ENCODE assay signal across 9 cellular contexts in the genomic region with DNA sequence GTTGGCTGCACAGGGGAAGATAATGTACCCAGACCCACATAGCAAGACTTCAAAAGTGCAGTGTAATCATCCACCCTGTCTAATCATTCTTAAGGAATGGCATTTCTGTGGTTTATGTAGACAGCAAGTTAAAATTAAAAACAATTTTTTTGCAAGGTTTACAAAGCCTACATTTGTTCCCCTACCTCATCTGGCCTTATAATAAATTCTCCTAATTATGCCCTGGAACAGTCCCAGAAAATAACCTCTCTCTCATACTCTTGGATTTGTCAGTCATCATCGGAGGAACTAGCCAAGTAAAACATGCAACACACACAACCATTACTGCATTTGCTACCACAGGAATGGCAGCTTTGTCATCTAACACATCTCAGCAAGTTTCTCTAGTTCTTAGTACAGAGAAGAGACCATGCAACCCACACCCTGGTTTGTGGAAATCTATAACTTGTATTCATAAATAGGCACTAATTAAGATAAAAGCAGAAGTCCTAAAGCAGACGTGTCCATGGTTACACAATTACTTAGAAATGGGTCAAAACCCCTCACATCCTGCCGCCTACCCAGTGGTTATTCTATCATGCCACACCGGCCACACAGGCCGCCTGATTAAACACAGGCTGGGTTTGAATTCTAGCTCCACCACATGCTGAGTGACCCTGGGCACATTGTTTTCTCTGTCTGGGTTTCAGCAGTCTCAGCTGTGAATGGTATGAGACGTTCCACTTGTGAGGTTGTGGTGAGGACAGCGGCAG. TPM values are rescaled to one million over a fixed set of nuclear protein-coding genes. Genes with fewer than 3 reads are reported as not detected.
A peak's percentile ranks its signal among the peaks of the same experiment; 100 is the strongest.
DNase-seq lines count a peak whose midpoint lies in the region; ATAC-seq and TF ChIP-seq lines count a peak whose summit lies in the region.
"Had no signal": no experiment of that assay in that cellular context is flagged by ENCODE, and none has a peak within 500 bp of the region (broad histone marks: within the 10 kb centered on the region; RNA-seq: fewer than 3 reads in every experiment).

No MANE protein-coding gene starts in this region.

- H3K27me3 ChIP-seq in colonic mucosa = no peaks in the 10 kb centered on the region

- intact Hi-C loops in colonic mucosa (cut with DNase I) = loop anchor here (10.0 kb wide), 1 partner anchor 84 kb away; no protein-coding TSS in a partner anchor

- no peak overlapping the region for H3K27ac ChIP-seq in colonic mucosa

- H3K4me3 ChIP-seq in AG04449 (ENCODE audit: low read depth, low read length) (no peak overlapping the region), fibroblast of the aortic adventitia (ENCODE audit: low read depth, low read length) (no peak overlapping the region), colonic mucosa (no peak overlapping the region)

- H3K36me3 ChIP-seq in colonic mucosa = no peaks in the 10 kb centered on the region

- TF ChIP-seq CTCF in AG04449 (IDR thresholded peaks at IDR 0.05; ENCODE audit: insufficient read depth, low read length, missing control alignments) (no peak), fibroblast of the aortic adventitia (IDR thresholded peaks at IDR 0.05; ENCODE audit: insufficient read depth, low read length) (no peak), colonic mucosa (IDR thresholded peaks at IDR 0.05) (no peak)

- POLR2A ChIA-PET in AG04449 (lab: Yijun Ruan, JAX) = interaction anchor here (1.3 to 1.4 kb wide), 2 partner anchors 9 to 12 kb away, joined by 4 read pairs; no protein-coding TSS in a partner anchor

- CTCF ChIA-PET in AG04449 (lab: Yijun Ruan, JAX) = no interaction called here

- peak; percentile 87 for ATAC-seq in GM19463 (IDR thresholded peaks at IDR 0.05; ENCODE audit: unreplicated experiment)

- DNase-seq in AG04449 (ENCODE audit: low read depth, low spot score) (peak; percentile 98), NOMO-1 treated with DMSO at 0.1 percent for 48 hours (lab: John Stamatoyannopoulos, UW; ENCODE audit: unreplicated experiment) (peak; percentile 71), fibroblast of the aortic adventitia (ENCODE audit: low read depth) (peak; percentile 72), pons (ENCODE audit: low spot score) (no peak), NCI-H1436 (lab: John Stamatoyannopoulos, UW) (no peak), colonic mucosa (no peak), NCI-H128 (lab: John Stamatoyannopoulos, UW; ENCODE audit: unreplicated experiment) (no peak)
- DNase-seq: DMS 273 treated with DMSO at 0.1 percent for 48 hours had no signal

- no peak overlapping the region for H3K9ac ChIP-seq in colonic mucosa (ENCODE audit: low read depth in 2 of 2, low read length in 2 of 2)

- H3K9me3 ChIP-seq in colonic mucosa = no peaks in the 10 kb centered on the region

- H3K4me1 ChIP-seq in colonic mucosa = peaks cover 4% of the 10 kb centered on the region

RNA-seq across cellular contexts. Expression of gene ABLIM1, which starts 19.0 kb away (rescaled TPM):
- 14.4 and 36.1 TPM in 2 replicates for total RNA-seq in fibroblast of the aortic adventitia (ENCODE audit: low replicate concordance)
- total RNA-seq in colonic mucosa = 100 to 1,000 TPM; 118 to 131 TPM

Comparison
In these comparisons a context has a peak if more than half of its experiments do, and no peak if none do; other contexts are left out.
1. DNase-seq: peak in AG04449 (single experiment), NOMO-1 treated with DMSO at 0.1 percent for 48 hours (single experiment) and fibroblast of the aortic adventitia (single experiment); none in pons (single experiment), NCI-H1436 (single experiment), colonic mucosa (single experiment) and NCI-H128 (single experiment).